9 cellular contexts compared by ENCODE assay signal in the genomic region with DNA sequence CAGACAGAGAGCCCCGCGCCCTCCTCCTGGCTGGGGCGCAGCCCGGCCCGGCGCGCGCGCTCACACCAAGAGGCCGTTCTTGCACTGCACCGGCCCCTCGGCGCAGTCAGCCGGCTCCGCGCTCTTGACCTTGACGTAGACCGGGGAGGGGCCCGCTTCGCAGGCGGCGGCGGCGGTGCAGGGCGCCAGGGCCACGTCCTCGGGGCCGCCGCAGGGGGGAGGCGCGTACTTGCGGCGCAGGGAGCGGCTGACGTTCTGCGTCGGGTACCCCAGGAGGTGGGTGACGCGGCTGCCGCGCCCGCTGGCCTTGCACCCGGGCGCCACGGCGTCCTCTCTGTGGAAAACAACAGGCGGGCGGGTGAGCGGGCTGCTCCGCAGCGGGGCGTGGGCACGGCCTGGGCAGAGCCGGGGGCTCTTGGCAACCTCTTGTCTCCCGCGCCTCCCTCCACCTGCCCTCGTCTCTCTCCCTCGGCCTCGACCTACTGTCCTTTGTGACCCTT. TPM values are rescaled to one million over a fixed set of nuclear protein-coding genes. Genes with fewer than 3 reads are reported as not detected.
DNase-seq lines count a peak whose midpoint lies in the region; ATAC-seq and TF ChIP-seq lines count a peak whose summit lies in the region.
"Had no signal": no experiment of that assay in that cellular context is flagged by ENCODE, and none has a peak within 500 bp of the region (broad histone marks: within the 10 kb centered on the region; RNA-seq: fewer than 3 reads in every experiment).

No MANE protein-coding gene starts in this region.

- peak overlapping the region; percentile 38 for H3K27ac ChIP-seq in CD4-positive, alpha-beta memory T cell (ENCODE audit: low read depth, low read length)

- peak overlapping the region; percentile 42 to 53 for H3K4me3 ChIP-seq in CD4-positive, alpha-beta memory T cell (ENCODE audit: low read length in 2 of 2)

- no peaks in the 10 kb centered on the region for H3K9me3 ChIP-seq in CD4-positive, alpha-beta memory T cell (ENCODE audit: control insufficient read depth in 1 of 2, low read length in 2 of 2)

- POLR2A ChIA-PET in CD4-positive, alpha-beta memory T cell (lab: Charles Lee; ENCODE audit: partially characterized antibody): interaction anchor here (0.7 to 5.6 kb wide), 7 partner anchors 15 to 74 kb away, joined by 3 to 40 read pairs (median 4); a partner anchor contains a TSS

- H3K27me3 Mint-ChIP-seq in CD4-positive, alpha-beta memory T cell: no peaks in the 10 kb centered on the region
- H3K27me3 Mint-ChIP-seq in activated naive CD8-positive, alpha-beta T cell treated with anti-CD3 and anti-CD28 coated beads for 36 hours: no peaks in the 10 kb centered on the region
- peaks cover 4% of the 10 kb centered on the region for H3K27me3 Mint-ChIP-seq in glutamatergic neuron (ENCODE audit: unreplicated experiment)

- H3K4me1 Mint-ChIP-seq in CD4-positive, alpha-beta memory T cell: peaks cover 9 to 25% (median 14%) of the 10 kb centered on the region in 4 donors
- peaks cover 27% of the 10 kb centered on the region for H3K4me1 Mint-ChIP-seq in activated naive CD8-positive, alpha-beta T cell treated with anti-CD3 and anti-CD28 coated beads for 36 hours
- no peaks in the 10 kb centered on the region for H3K4me1 Mint-ChIP-seq in glutamatergic neuron (ENCODE audit: low read depth, unreplicated experiment)

- H3K27ac Mint-ChIP-seq in CD4-positive, alpha-beta memory T cell: peak overlapping the region; percentile 33 to 93 (median 84)
- peak overlapping the region; percentile 3 for H3K27ac Mint-ChIP-seq in activated naive CD8-positive, alpha-beta T cell treated with anti-CD3 and anti-CD28 coated beads for 36 hours
- H3K27ac Mint-ChIP-seq in glutamatergic neuron (ENCODE audit: unreplicated experiment): peak overlapping the region; percentile 3

- peaks cover 0 to 4% (median 0%) of the 10 kb centered on the region in 8 donors for H3K9me3 Mint-ChIP-seq in CD4-positive, alpha-beta memory T cell
- no peaks in the 10 kb centered on the region for H3K9me3 Mint-ChIP-seq in activated naive CD8-positive, alpha-beta T cell treated with anti-CD3 and anti-CD28 coated beads for 36 hours
- no peaks in the 10 kb centered on the region for H3K9me3 Mint-ChIP-seq in glutamatergic neuron (ENCODE audit: unreplicated experiment)

- intact Hi-C loops in CD4-positive, alpha-beta memory T cell (cut with micrococcal nuclease): loop anchor here (1.0 to 5.0 kb wide), 3 partner anchors 38 to 74 kb away; a partner anchor contains a TSS

- H3K27me3 ChIP-seq in CD4-positive, alpha-beta memory T cell (ENCODE audit: insufficient read depth, low read length): no peaks in the 10 kb centered on the region

- peak; percentile 88 for ATAC-seq in GM21367 (IDR thresholded peaks at IDR 0.05; ENCODE audit: unreplicated experiment)
- peak; percentile 96 for ATAC-seq in omental fat pad (ENCODE audit: low FRiP score)

- peaks cover 14% of the 10 kb centered on the region for H3K4me1 ChIP-seq in CD4-positive, alpha-beta memory T cell (ENCODE audit: insufficient read depth, low read length)

- peak overlapping the region; percentile 83 to 95 (median 89) for H3K4me3 Mint-ChIP-seq in CD4-positive, alpha-beta memory T cell
- peak overlapping the region; percentile 81 for H3K4me3 Mint-ChIP-seq in activated naive CD8-positive, alpha-beta T cell treated with anti-CD3 and anti-CD28 coated beads for 36 hours
- H3K4me3 Mint-ChIP-seq in glutamatergic neuron (ENCODE audit: unreplicated experiment): peak overlapping the region; percentile 74

- TF ChIP-seq CTCF in glutamatergic neuron (IDR thresholded peaks at IDR 0.05; ENCODE audit: partially characterized antibody, unreplicated experiment) (no peak), omental fat pad (IDR thresholded peaks at IDR 0.05) (no peak)

- H3K36me3 ChIP-seq in CD4-positive, alpha-beta memory T cell (ENCODE audit: insufficient read depth, low read length): no peaks in the 10 kb centered on the region

- H3K36me3 Mint-ChIP-seq in CD4-positive, alpha-beta memory T cell: peaks cover 0 to 1% of the 10 kb centered on the region in 2 donors
- no peaks in the 10 kb centered on the region for H3K36me3 Mint-ChIP-seq in activated naive CD8-positive, alpha-beta T cell treated with anti-CD3 and anti-CD28 coated beads for 36 hours
- no peaks in the 10 kb centered on the region for H3K36me3 Mint-ChIP-seq in glutamatergic neuron (ENCODE audit: unreplicated experiment)

- CTCF ChIA-PET in CD4-positive, alpha-beta memory T cell (lab: Charles Lee; ENCODE audit: partially characterized antibody): interaction anchor here (1.2 to 3.4 kb wide), 3 partner anchors 10 to 56 kb away, joined by 3 to 29 read pairs (median 5); no protein-coding TSS in a partner anchor

- DNase-seq in CD4-positive, alpha-beta memory T cell: peak; percentile 66 to 75 (median 70)
- DNase-seq in HuH-7.5 (ENCODE audit: low spot score) (peak; percentile 33), SKM-1 treated with dmso at 0.1 percent for 144 hours (lab: John Stamatoyannopoulos, UW; ENCODE audit: unreplicated experiment) (peak; percentile 80), glutamatergic neuron (peak; percentile 78), omental fat pad (ENCODE audit: low spot score) (peak; percentile 36), superior temporal gyrus (ENCODE audit: extremely low spot score) (peak; percentile 62)
- peak; percentile 82 for DNase-seq in activated naive CD8-positive, alpha-beta T cell treated with anti-CD3 and anti-CD28 coated beads for 36 hours

RNA-seq across cellular contexts. Expression of a gene that starts 7.7 kb away (rescaled TPM):
- total RNA-seq in CD4-positive, alpha-beta memory T cell: not detected
- polyA plus RNA-seq in CD4-positive, alpha-beta memory T cell: not detected
- total RNA-seq in activated naive CD8-positive, alpha-beta T cell treated with anti-CD3 and anti-CD28 coated beads for 36 hours: not detected
- total RNA-seq in glutamatergic neuron (ENCODE audit: unreplicated experiment) (not detected), omental fat pad (not detected)
- total RNA-seq: T-helper 1 cell treated with Interleukin-12 subunit alpha and Interleukin-12 subunit beta and Interleukin-4 antibody, amounts not matched to agents 30 ng/mL and 1 ng/mL, for 36 hours had no signal

RNA-seq across cellular contexts. Expression of a gene that starts 28.1 kb away (rescaled TPM):
- total RNA-seq in CD4-positive, alpha-beta memory T cell: 1 to 10 TPM; 2.0 TPM
- polyA plus RNA-seq in CD4-positive, alpha-beta memory T cell: not detected
- total RNA-seq in activated naive CD8-positive, alpha-beta T cell treated with anti-CD3 and anti-CD28 coated beads for 36 hours: 1 to 10 TPM; 1.3 to 2.1 TPM
- total RNA-seq in glutamatergic neuron (ENCODE audit: unreplicated experiment): not detected
- 10 to 100 TPM in 2 of 4 donors, 1 to 10 TPM in 2; 8.9 to 36.0 (median 11.2) TPM for total RNA-seq in omental fat pad

RNA-seq across cellular contexts. Expression of a gene that starts 45.2 kb away (rescaled TPM):
- under 1 TPM in 1 of 2 experiments, not detected in 1; 0.67 TPM for total RNA-seq in CD4-positive, alpha-beta memory T cell
- polyA plus RNA-seq in CD4-positive, alpha-beta memory T cell: under 1 TPM; 0.15 to 0.52 TPM
- total RNA-seq in activated naive CD8-positive, alpha-beta T cell treated with anti-CD3 and anti-CD28 coated beads for 36 hours: under 1 TPM; 0.78 to 0.80 TPM
- total RNA-seq in glutamatergic neuron (ENCODE audit: unreplicated experiment): 0.49 TPM
- total RNA-seq in omental fat pad: 1 to 10 TPM in 1 of 4 donors, under 1 TPM in 2, not detected in 1; 0.84 to 5.3 (median 0.95) TPM

RNA-seq across cellular contexts. Expression of a gene that starts 52.6 kb away (rescaled TPM):
- total RNA-seq in CD4-positive, alpha-beta memory T cell: under 1 TPM; 0.41 to 0.55 TPM
- polyA plus RNA-seq in CD4-positive, alpha-beta memory T cell: under 1 TPM; 0.20 to 0.78 TPM
- total RNA-seq in activated naive CD8-positive, alpha-beta T cell treated with anti-CD3 and anti-CD28 coated beads for 36 hours: not detected
- total RNA-seq in glutamatergic neuron (ENCODE audit: unreplicated experiment) (not detected), omental fat pad (1 to 10 TPM in 3 of 4 donors, under 1 TPM in 1; 0.93 to 1.9 (median 1.4) TPM)

Comparison
In these comparisons a context has a peak if more than half of its experiments do, and no peak if none do; other contexts are left out.
1. Peak in every context shown above with its lines: DNase-seq, ATAC-seq, H3K4me3 ChIP-seq and H3K27ac ChIP-seq.
2. H3K27ac Mint-ChIP-seq: peak in every context shown above with its lines; median percentile 84 in CD4-positive, alpha-beta memory T cell; 3 in activated naive CD8-positive, alpha-beta T cell treated with anti-CD3 and anti-CD28 coated beads for 36 hours; 3 in glutamatergic neuron.